Comparison of ENCODE assay signal across 16 cellular contexts in genomic region chr13:98222081-98222554, GRCh38. TPM values are rescaled to one million over a fixed set of nuclear protein-coding genes. Genes with fewer than 3 reads are reported as not detected.
A peak's percentile ranks its signal among the peaks of the same experiment; 100 is the strongest.
DNase-seq lines count a peak whose midpoint lies in the region; ATAC-seq and TF ChIP-seq lines count a peak whose summit lies in the region.
"Had no signal": no experiment of that assay in that cellular context is flagged by ENCODE, and none has a peak within 500 bp of the region (broad histone marks: within the 10 kb centered on the region; RNA-seq: fewer than 3 reads in every experiment).

No MANE protein-coding gene starts in this region.

- TF ChIP-seq CTCF in LNCaP clone FGC (IDR thresholded peaks at IDR 0.05; ENCODE audit: control insufficient read depth, extremely low read depth, insufficient read depth) (no peak), astrocyte of the cerebellum (IDR thresholded peaks at IDR 0.05; ENCODE audit: low read depth, low read length, missing control alignments) (no peak), left lung (IDR thresholded peaks at IDR 0.05) (no peak), GM13977 (IDR thresholded peaks at IDR 0.05; ENCODE audit: extremely low read depth, insufficient read depth, missing control alignments) (no peak)

- H3K9me3 ChIP-seq in left lung: no peaks in the 10 kb centered on the region
- H3K9me3 ChIP-seq: gastroesophageal sphincter had no signal

- H3K4me1 ChIP-seq in left lung: peaks cover 9 to 20% of the 10 kb centered on the region in 2 donors

- H3K36me3 ChIP-seq in left lung: no peaks in the 10 kb centered on the region
- H3K36me3 ChIP-seq: gastroesophageal sphincter had no signal

- intact Hi-C loops in left lung (cut with DNase I): no loop called here

- no peak overlapping the region for H3K4me3 ChIP-seq in LNCaP clone FGC (ENCODE audit: low read depth, low read length)
- H3K4me3 ChIP-seq in astrocyte of the cerebellum (ENCODE audit: low read depth, low read length): no peak overlapping the region
- no peak overlapping the region for H3K4me3 ChIP-seq in left lung
- H3K4me3 ChIP-seq: gastroesophageal sphincter had no signal

- H3K27ac ChIP-seq in left lung: peak overlapping the region in 1 of 2 donors; percentile 28
- H3K27ac ChIP-seq: gastroesophageal sphincter had no signal

- DNase-seq in AG08395 (ENCODE audit: low spot score) (peak; percentile 47), LNCaP clone FGC (ENCODE audit: low read depth) (peak; percentile 47), astrocyte of the cerebellum (ENCODE audit: low read depth) (peak; percentile 48), left lung (no peak), GM13977 (ENCODE audit: low spot score) (no peak), NCI-H1417 treated with DMSO at 0.1 percent for 48 hours (lab: John Stamatoyannopoulos, UW) (no peak), pons (ENCODE audit: low spot score) (no peak)
- DNase-seq: activated CD4-positive, alpha-beta T cell treated with anti-CD3 and anti-CD28 coated beads, Interleukin-2, amount 50 U/mL, for 4 hours; GOT3; NCI-H1048; NCI-H774; SW 1271 had no signal

- no peaks in the 10 kb centered on the region for H3K27me3 ChIP-seq in left lung
- H3K27me3 ChIP-seq: gastroesophageal sphincter had no signal

- in situ Hi-C loops in astrocyte of the cerebellum (cut with HindIII; ENCODE audit: low sequenced_read_pairs) (no loop called here), GM13977 (cut with MboI; ENCODE audit: low pct_unique_long_range_greater_than_20kb, low sequenced_read_pairs, unreplicated experiment) (no loop called here)

- ATAC-seq in left lung (peak; percentile 7), HG02885 (IDR thresholded peaks at IDR 0.05; ENCODE audit: poor library complexity, unreplicated experiment) (no peak)
- ATAC-seq: activated T-helper 17 cell treated with anti-CD3 and anti-CD28 coated beads, Interleukin-2, amount 50 U/mL, for 72 hours; gastroesophageal sphincter had no signal

RNA-seq across cellular contexts. Expression of gene RNF113B, which starts 45.0 kb away (rescaled TPM):
- total RNA-seq in left lung: not detected
- total RNA-seq: A673; activated T-helper 17 cell treated with anti-CD3 and anti-CD28 coated beads, Interleukin-2, amount 50 U/mL, for 72 hours; gastroesophageal sphincter had no signal

Comparison
In these comparisons a context has a peak if more than half of its experiments do, and no peak if none do; other contexts are left out.
1. DNase-seq: peak in AG08395 (single experiment), LNCaP clone FGC (single experiment) and astrocyte of the cerebellum (single experiment); none in left lung (0 of 2), GM13977 (single experiment), NCI-H1417 treated with DMSO at 0.1 percent for 48 hours (single experiment) and pons (single experiment).